7 cellular contexts compared by ENCODE assay signal in genomic region chr22:39306456-39307361, GRCh38. TPM values are rescaled to one million over a fixed set of nuclear protein-coding genes. Genes with fewer than 3 reads are reported as not detected.
DNase-seq lines count a peak whose midpoint lies in the region; ATAC-seq and TF ChIP-seq lines count a peak whose summit lies in the region.

No MANE protein-coding gene starts in this region.

- H3K27me3 ChIP-seq in RWPE2 (ENCODE audit: insufficient read depth, poor library complexity, severe bottlenecking) (no peaks in the 10 kb centered on the region), liver (ENCODE audit: control insufficient read depth in 4 of 4, insufficient read depth in 4 of 4, low read length in 3 of 4) (no peaks in the 10 kb centered on the region)

- DNase-seq in RWPE2 (ENCODE audit: low spot score) (peak; percentile 61), astrocyte of the spinal cord (ENCODE audit: low read depth, low spot score) (no peak), NOMO-1 treated with dmso at 0.1 percent for 144 hours (lab: John Stamatoyannopoulos, UW; ENCODE audit: unreplicated experiment) (no peak)

- peak; percentile 40 to 63 for TF ChIP-seq RAD21 in liver (IDR thresholded peaks at IDR 0.05)

- in situ Hi-C loops in astrocyte of the spinal cord (cut with HindIII; ENCODE audit: low sequenced_read_pairs), result no loop called here

- H3K27ac ChIP-seq in RWPE2 (ENCODE audit: poor library complexity, severe bottlenecking) (no peak overlapping the region), liver (ENCODE audit: low read depth in 1 of 2, low read length in 2 of 2) (no peak overlapping the region)

- no peak overlapping the region for H3K9ac ChIP-seq in liver (ENCODE audit: low read depth in 1 of 2, low read length in 2 of 2)

- peaks cover 25% of the 10 kb centered on the region for H3K36me3 ChIP-seq in RWPE2 (ENCODE audit: low read depth)
- peaks cover 0 to 2% (median 1%) of the 10 kb centered on the region in 4 donors for H3K36me3 ChIP-seq in liver (ENCODE audit: control insufficient read depth in 4 of 4, insufficient read depth in 3 of 4, low read depth in 1 of 4, low read length in 3 of 4)

- ATAC-seq in GM18505 (IDR thresholded peaks at IDR 0.05; ENCODE audit: unreplicated experiment) (no peak), RWPE2 (ENCODE audit: low read depth) (no peak), GM21390 (IDR thresholded peaks at IDR 0.05; ENCODE audit: unreplicated experiment) (no peak), HG03196 (IDR thresholded peaks at IDR 0.05; ENCODE audit: unreplicated experiment) (no peak)

- H3K9me3 ChIP-seq in RWPE2 (ENCODE audit: severe bottlenecking), result no peaks in the 10 kb centered on the region
- no peaks in the 10 kb centered on the region for H3K9me3 ChIP-seq in liver (ENCODE audit: control insufficient read depth in 4 of 4, low read length in 3 of 4)

- H3K4me1 ChIP-seq in RWPE2 (ENCODE audit: insufficient read depth, poor library complexity, severe bottlenecking) (peaks cover 23% of the 10 kb centered on the region), liver (ENCODE audit: control insufficient read depth in 4 of 4, insufficient read depth in 4 of 4, low read length in 3 of 4) (peaks cover 11 to 44% (median 23%) of the 10 kb centered on the region in 4 donors)

- H3K4me3 ChIP-seq in RWPE2 (ENCODE audit: severe bottlenecking), result no peak overlapping the region
- H3K4me3 ChIP-seq in astrocyte of the spinal cord (ENCODE audit: low read depth, low read length), result no peak overlapping the region
- no peak overlapping the region for H3K4me3 ChIP-seq in liver (ENCODE audit: low read depth in 1 of 3, low read length in 3 of 3)

- TF ChIP-seq CTCF in RWPE2 (IDR thresholded peaks at IDR 0.05; ENCODE audit: poor library complexity, severe bottlenecking) (peak; percentile 27), astrocyte of the spinal cord (IDR thresholded peaks at IDR 0.05; ENCODE audit: low read depth, low read length) (peak; percentile 34), liver (IDR thresholded peaks at IDR 0.05; ENCODE audit: low read depth, low read length, missing input control) (peak; percentile 22)

- TF ChIP-seq POLR2A in GM18505 (IDR thresholded peaks at IDR 0.05; ENCODE audit: borderline replicate concordance, extremely low read depth, insufficient read depth, insufficient read length), result peak; percentile 0

- WGBS in liver, result 79% methylated on average over 14 of the region's 14 CpGs

TF ChIP-seq in liver, 16 proteins besides CTCF, POLR2A, EP300 and RAD21:
- no peak for TF ChIP-seq GABPA (IDR thresholded peaks at IDR 0.05 in 1 of 2, conservative IDR thresholded peaks at IDR 0.05 in 1 of 2)
- peak; percentile 70 for TF ChIP-seq NR2F2 (IDR thresholded peaks at IDR 0.05)
- peak; percentile 21 for TF ChIP-seq SP1 (IDR thresholded peaks at IDR 0.05)
- TF ChIP-seq RXRA (IDR thresholded peaks at IDR 0.05), result peak in 1 of 2 donors; percentile 17
- TF ChIP-seq FOXA2 (IDR thresholded peaks at IDR 0.05), result no peak

RNA-seq across cellular contexts. Expression of gene RPL3, which starts 12.7 kb away (rescaled TPM):
- total RNA-seq in liver, result 1,000 to 10,000 TPM in 1 of 2 donors, 100 to 1,000 TPM in 1; 998 to 1,767 TPM
- 1,000 to 10,000 TPM in 1 of 2 donors, 100 to 1,000 TPM in 1; 580 to 1,370 TPM for polyA plus RNA-seq in liver

RNA-seq across cellular contexts. Expression of gene SYNGR1, which starts 43.1 kb away (rescaled TPM):
- total RNA-seq in liver, result 10 to 100 TPM in 1 of 2 donors, 1 to 10 TPM in 1; 1.8 to 21.9 TPM
- 1 to 10 TPM; 3.6 to 6.7 TPM for polyA plus RNA-seq in liver
